1 cellular context compared by ENCODE assay signal in genomic region chr14:96574171-96574632, GRCh38.
TF ChIP-seq lines count a peak whose summit lies in the region.

No MANE protein-coding gene starts in this region.

TF ChIP-seq in SK-N-SH treated with all-trans-retinoic acid at 6 μM for 48 hours, 23 proteins besides CTCF, POLR2A, EP300 and RAD21 (continued from another document):
- TF ChIP-seq CSRNP3 (CRISPR knock-in tag; IDR thresholded peaks at IDR 0.05): no peak
- TF ChIP-seq OSR1 (CRISPR knock-in tag; IDR thresholded peaks at IDR 0.05): no peak
- TF ChIP-seq RARB (CRISPR knock-in tag; IDR thresholded peaks at IDR 0.05): no peak
- TF ChIP-seq TCF4 (CRISPR knock-in tag; IDR thresholded peaks at IDR 0.05; ENCODE audit: borderline replicate concordance): no peak
- TF ChIP-seq GLIS3 (CRISPR knock-in tag; IDR thresholded peaks at IDR 0.05): no peak
- no peak for TF ChIP-seq CSDC2 (CRISPR knock-in tag; IDR thresholded peaks at IDR 0.05)
- no peak for TF ChIP-seq PATZ1 (CRISPR knock-in tag; IDR thresholded peaks at IDR 0.05; ENCODE audit: borderline replicate concordance)
- TF ChIP-seq PPARA (CRISPR knock-in tag; IDR thresholded peaks at IDR 0.05; ENCODE audit: borderline replicate concordance): no peak
- no peak for TF ChIP-seq ISL1 (CRISPR knock-in tag; IDR thresholded peaks at IDR 0.05)
- TF ChIP-seq BACH2 (CRISPR knock-in tag; IDR thresholded peaks at IDR 0.05; ENCODE audit: borderline replicate concordance): no peak
- TF ChIP-seq ZC3H10 (CRISPR knock-in tag; IDR thresholded peaks at IDR 0.05): no peak
- no peak for TF ChIP-seq ZFP3 (CRISPR knock-in tag; IDR thresholded peaks at IDR 0.05)
- TF ChIP-seq ZFP30 (CRISPR knock-in tag; IDR thresholded peaks at IDR 0.05): no peak
- no peak for TF ChIP-seq CREB5 (CRISPR knock-in tag; IDR thresholded peaks at IDR 0.05; ENCODE audit: low read depth)
- TF ChIP-seq ZNF8 (CRISPR knock-in tag; IDR thresholded peaks at IDR 0.05): no peak
- TF ChIP-seq ESRRG (CRISPR knock-in tag; IDR thresholded peaks at IDR 0.05): no peak
TF ChIP-seq in SK-N-SH treated with all-trans-retinoic acid at 6 μM for 48 hours: peak in this region for 0.
